Comparison of ENCODE assay signal across 19 cellular contexts in the genomic region with DNA sequence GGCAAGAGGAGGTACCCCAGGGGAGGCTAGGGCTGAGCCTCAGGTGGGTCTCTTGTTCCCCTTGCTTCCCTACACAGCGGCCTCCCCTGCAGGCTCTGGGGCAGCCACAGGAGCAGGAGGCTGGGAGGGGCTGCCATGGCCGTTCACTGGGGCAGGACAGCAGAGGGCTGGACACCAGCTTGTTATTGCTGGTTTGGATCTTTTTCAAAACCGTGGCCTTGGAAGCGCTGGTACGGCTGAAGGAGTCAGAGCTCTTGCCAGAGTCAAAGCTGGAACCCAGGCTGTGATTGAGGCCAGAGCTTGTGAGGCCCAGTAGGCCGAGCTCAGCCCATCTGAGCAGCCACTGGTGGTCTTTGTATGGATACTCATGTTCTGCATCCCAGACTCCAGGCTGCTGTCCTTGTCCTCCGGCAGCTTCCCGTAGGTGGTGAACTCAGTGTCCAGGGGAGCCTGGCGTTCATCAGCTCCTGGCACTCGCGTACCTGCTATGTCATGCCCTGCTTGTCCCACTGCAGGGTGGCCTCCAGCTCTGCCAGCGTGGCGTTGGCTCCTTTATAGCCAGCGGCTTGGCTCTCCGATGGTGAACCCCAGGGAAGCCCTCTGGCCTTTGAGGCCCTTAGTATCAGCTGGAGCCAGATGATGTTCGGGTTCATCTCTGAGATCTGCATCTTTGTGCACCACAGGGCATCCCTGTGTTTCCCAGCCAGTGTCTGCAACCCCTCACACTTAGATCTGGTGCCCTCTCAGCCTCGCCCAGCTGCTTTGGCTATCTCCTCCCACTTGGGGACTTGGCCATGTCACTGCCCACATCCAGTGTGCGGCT. TPM values are rescaled to one million over a fixed set of nuclear protein-coding genes. Genes with fewer than 3 reads are reported as not detected.
DNase-seq lines count a peak whose midpoint lies in the region; TF ChIP-seq lines count a peak whose summit lies in the region.
"Had no signal": no experiment of that assay in that cellular context is flagged by ENCODE, and none has a peak within 500 bp of the region (broad histone marks: within the 10 kb centered on the region; RNA-seq: fewer than 3 reads in every experiment).

No MANE protein-coding gene starts in this region.

- intact Hi-C loops in esophagus muscularis mucosa (cut with DNase I) = no loop called here

- H3K27ac ChIP-seq in RWPE1 (peak overlapping the region; percentile 31), esophagus muscularis mucosa (replicated peaks in 1 of 4) (no peak overlapping the region), osteoblast (ENCODE audit: low read depth, low read length) (no peak overlapping the region)
- H3K27ac ChIP-seq: C4-2B, SJSA1 had no signal

- POLR2A ChIA-PET in RWPE1 (lab: Yijun Ruan, JAX; ENCODE audit: low non-redundant PET) = no interaction called here

- peaks cover 25 to 36% (median 32%) of the 10 kb centered on the region in 4 donors for H3K4me1 ChIP-seq in esophagus muscularis mucosa
- peaks cover 14% of the 10 kb centered on the region for H3K4me1 ChIP-seq in osteoblast (ENCODE audit: insufficient read depth, low read length)

- no peak overlapping the region for H3K4me3 ChIP-seq in esophagus muscularis mucosa
- H3K4me3 ChIP-seq in osteoblast (ENCODE audit: insufficient read depth, low read length) = no peak overlapping the region
- H3K4me3 ChIP-seq in H7 (ENCODE audit: insufficient read depth, low read depth, low read length) = no peak overlapping the region
- H3K4me3 ChIP-seq: SJSA1 had no signal

- no peak overlapping the region for H3K4me2 ChIP-seq in osteoblast (ENCODE audit: insufficient read depth, low read length)

- TF ChIP-seq CTCF in RWPE1 (conservative IDR thresholded peaks at IDR 0.05; ENCODE audit: low read depth) (no peak), esophagus muscularis mucosa (IDR thresholded peaks at IDR 0.05) (no peak), osteoblast (IDR thresholded peaks at IDR 0.05; ENCODE audit: extremely low read depth, low read depth, low read length) (no peak)

- no peak for TF ChIP-seq POLR2A in esophagus muscularis mucosa (IDR thresholded peaks at IDR 0.05; ENCODE audit: low read depth)

- no peaks in the 10 kb centered on the region for H3K27me3 ChIP-seq in esophagus muscularis mucosa
- no peaks in the 10 kb centered on the region for H3K27me3 ChIP-seq in osteoblast (ENCODE audit: insufficient read depth, low read length)
- no peaks in the 10 kb centered on the region for H3K27me3 ChIP-seq in H7 (ENCODE audit: control insufficient read depth, insufficient read depth, low read length)
- H3K27me3 ChIP-seq: SJSA1 had no signal

- H2AFZ ChIP-seq in osteoblast (ENCODE audit: low read length) = peak overlapping the region; percentile 26

- WGBS in esophagus muscularis mucosa = 85% methylated on average over 10 of the region's 18 CpGs

- no peak for TF ChIP-seq EP300 in esophagus muscularis mucosa (IDR thresholded peaks at IDR 0.05)

- CTCF ChIA-PET in RWPE1 (lab: Yijun Ruan, JAX) = interaction anchor here (0.6 to 1.4 kb wide), 3 partner anchors 16 to 168 kb away, joined by 3 to 4 read pairs (median 3); no protein-coding TSS in a partner anchor

- no peaks in the 10 kb centered on the region for H3K36me3 ChIP-seq in esophagus muscularis mucosa
- H3K36me3 ChIP-seq in osteoblast (ENCODE audit: insufficient read depth, low read length) = no peaks in the 10 kb centered on the region
- H3K36me3 ChIP-seq in H7 (replicated peaks; ENCODE audit: control insufficient read depth, insufficient read depth, low read length) = no peaks in the 10 kb centered on the region
- H3K36me3 ChIP-seq: SJSA1 had no signal

- no peaks in the 10 kb centered on the region for H3K9me3 ChIP-seq in esophagus muscularis mucosa
- no peaks in the 10 kb centered on the region for H3K9me3 ChIP-seq in osteoblast (ENCODE audit: low read depth, low read length)
- H3K9me3 ChIP-seq: SJSA1 had no signal

- no peaks in the 10 kb centered on the region for H4K20me1 ChIP-seq in osteoblast (ENCODE audit: insufficient read depth, low read length)

- no peaks in the 10 kb centered on the region for H3K79me2 ChIP-seq in osteoblast (ENCODE audit: insufficient read depth, low read length)

- DNase-seq in AG20443 (ENCODE audit: low spot score) = peak; percentile 28
- DNase-seq in RWPE1 (ENCODE audit: low spot score) = no peak
- peak; percentile 68 for DNase-seq in esophagus muscularis mucosa (ENCODE audit: extremely low spot score)
- DNase-seq in osteoblast (ENCODE audit: insufficient read length, low spot score, missing footprints) = peak; percentile 8
- no peak for DNase-seq in NCI-H187 (lab: John Stamatoyannopoulos, UW)
- no peak for DNase-seq in H7
- DNase-seq in anterior cingulate cortex (lab: John Stamatoyannopoulos, UW) = no peak
- DNase-seq in SIG-M5 treated with dmso at 0.1 percent for 504 hours (lab: John Stamatoyannopoulos, UW; ENCODE audit: unreplicated experiment) = no peak
- DNase-seq: AML-193, DMS79, KBM-7, NCI-H1694 treated with DMSO at 0.1 percent for 48 hours, NCI-H2107, NCI-H2227 treated with DMSO at 0.1 percent for 48 hours, NCI-H524, NCI-H82, RPMI8226 had no signal

RNA-seq across cellular contexts. Expression of gene THEM4, which starts 40.3 kb away (rescaled TPM):
- total RNA-seq in esophagus muscularis mucosa (10 to 100 TPM; 13.2 to 15.7 (median 14.3) TPM), osteoblast (9.8 and 13.8 TPM in 2 replicates)
- total RNA-seq in H7 (2014; rRNA removed; shearing (Covaris generic)) = 21.4 and 22.6 TPM in 2 replicates

RNA-seq across cellular contexts. Expression of gene S100A10, which starts 44.1 kb away (rescaled TPM):
- total RNA-seq in esophagus muscularis mucosa (100 to 1,000 TPM in 2 of 4 donors, 10 to 100 TPM in 2; 82.5 to 214 (median 105) TPM), osteoblast (103 and 116 TPM in 2 replicates)
- total RNA-seq in H7 (2014; rRNA removed; shearing (Covaris generic)) = 102 and 116 TPM in 2 replicates

Comparison
In these comparisons a context has a peak if more than half of its experiments do, and no peak if none do; other contexts are left out.
1. DNase-seq: peak in AG20443 (single experiment), esophagus muscularis mucosa (single experiment) and osteoblast (single experiment); none in RWPE1 (single experiment), NCI-H187 (0 of 2), H7 (single experiment), anterior cingulate cortex (0 of 58) and SIG-M5 treated with dmso at 0.1 percent for 504 hours (single experiment).